In genomic region chr15:54609152-54609551, GRCh38 we compare ENCODE assay signal across 33 cellular contexts.
DNase-seq lines count a peak whose midpoint lies in the region; TF ChIP-seq lines count a peak whose summit lies in the region.
"Had no signal": no experiment of that assay in that cellular context is flagged by ENCODE, and none has a peak within 500 bp of the region (broad histone marks: within the 10 kb centered on the region; RNA-seq: fewer than 3 reads in every experiment).

No MANE protein-coding gene starts in this region.

- H3K9me3 Mint-ChIP-seq in type B pancreatic cell: no peaks in the 10 kb centered on the region
- H3K9me3 Mint-ChIP-seq: CD4-positive, alpha-beta memory T cell; CD4-positive, alpha-beta T cell; CD8-positive, alpha-beta T cell had no signal

- no peaks in the 10 kb centered on the region for H3K9me2 ChIP-seq in neural cell (ENCODE audit: insufficient read depth, low read length)

- H3K27me3 ChIP-seq in neural cell (ENCODE audit: insufficient read depth, low read depth, low read length): no peaks in the 10 kb centered on the region
- H3K27me3 ChIP-seq: BE2C; BLaER1; BLaER1 treated with 17β-estradiol and CSF1 and Interleukin-3, amounts not matched to agents 10 nM and 100 nM had no signal

- H3K79me2 ChIP-seq in neural cell (replicated peaks; ENCODE audit: insufficient read depth, low read length): no peaks in the 10 kb centered on the region

- TF ChIP-seq EP300 in neural cell (conservative IDR thresholded peaks at IDR 0.05; ENCODE audit: poor library complexity, severe bottlenecking): peak; percentile 99

- peaks cover 8% of the 10 kb centered on the region for H3F3A ChIP-seq in neural cell (ENCODE audit: insufficient read depth, low read length, poor library complexity, severe bottlenecking)

- H3K27ac Mint-ChIP-seq in type B pancreatic cell: no peak overlapping the region
- H3K27ac Mint-ChIP-seq: B cell; CD14-positive monocyte; CD4-positive, alpha-beta memory T cell; CD4-positive, alpha-beta T cell; CD8-positive, alpha-beta memory T cell; CD8-positive, alpha-beta T cell had no signal

- TF ChIP-seq CTCF in neural cell (IDR thresholded peaks at IDR 0.05; ENCODE audit: poor library complexity, severe bottlenecking) (no peak), type B pancreatic cell (conservative IDR thresholded peaks at IDR 0.05) (no peak)

- H3K27ac ChIP-seq in neural cell (ENCODE audit: low read length) (peak overlapping the region; percentile 70), substantia nigra (ENCODE audit: low read depth, low read length, poor library complexity, severe bottlenecking) (no peak overlapping the region)
- H3K27ac ChIP-seq: 22Rv1; A549; BLaER1; BLaER1 treated with 17β-estradiol and CSF1 and Interleukin-3, amounts not matched to agents 10 nM and 100 nM; C4-2B had no signal

- TF ChIP-seq RAD21 in neural cell (conservative IDR thresholded peaks at IDR 0.05): peak; percentile 28

- H3K36me3 Mint-ChIP-seq in type B pancreatic cell: no peaks in the 10 kb centered on the region
- H3K36me3 Mint-ChIP-seq: CD14-positive monocyte; CD4-positive, alpha-beta memory T cell; CD4-positive, CD25-positive, alpha-beta regulatory T cell; CD8-positive, alpha-beta memory T cell; CD8-positive, alpha-beta T cell had no signal

- no peaks in the 10 kb centered on the region for H3K36me3 ChIP-seq in neural cell (ENCODE audit: insufficient read depth, low read length)
- H3K36me3 ChIP-seq: BE2C; BLaER1; BLaER1 treated with 17β-estradiol and CSF1 and Interleukin-3, amounts not matched to agents 10 nM and 100 nM had no signal

- H4K20me1 ChIP-seq in neural cell (ENCODE audit: insufficient read depth): no peaks in the 10 kb centered on the region
- H4K20me1 ChIP-seq: BLaER1; BLaER1 treated with 17β-estradiol and CSF1 and Interleukin-3, amounts not matched to agents 10 nM and 100 nM had no signal

- peak overlapping the region; percentile 37 for H3K4me2 ChIP-seq in neural cell (ENCODE audit: low read length)
- H3K4me2 ChIP-seq: A549; BLaER1; BLaER1 treated with 17β-estradiol and CSF1 and Interleukin-3, amounts not matched to agents 10 nM and 100 nM had no signal

- no peaks in the 10 kb centered on the region for H3K27me3 Mint-ChIP-seq in type B pancreatic cell
- H3K27me3 Mint-ChIP-seq: B cell; CD4-positive, alpha-beta T cell; CD4-positive, CD25-positive, alpha-beta regulatory T cell; CD8-positive, alpha-beta memory T cell had no signal

- DNase-seq in NOMO-1 treated with DMSO at 0.1 percent for 48 hours (lab: John Stamatoyannopoulos, UW; ENCODE audit: unreplicated experiment) (peak; percentile 1), NOMO-1 treated with dmso at 0.1 percent for 144 hours (lab: John Stamatoyannopoulos, UW; ENCODE audit: unreplicated experiment) (no peak), type B pancreatic cell (ENCODE audit: extremely low spot score, unreplicated experiment) (no peak), substantia nigra (lab: John Stamatoyannopoulos, UW) (no peak), NCI-H1417 treated with DMSO at 0.1 percent for 48 hours (lab: John Stamatoyannopoulos, UW) (no peak)
- DNase-seq: 8988T; ACHN; AML-193; BE2C; C1 segment of cervical spinal cord; Caco-2; Calu3; CD4-positive, alpha-beta memory T cell; CD4-positive, alpha-beta T cell; CD4-positive, CD25-positive, alpha-beta regulatory T cell; CD8-positive, alpha-beta memory T cell; CD8-positive, alpha-beta T cell; COR-L47; DMS 273 treated with DMSO at 0.1 percent for 48 hours; DMS153; DMS53; DMS79; DMS79 treated with DMSO at 0.1 percent for 48 hours; DND-41; EL had no signal

- no peak overlapping the region for H2AFZ ChIP-seq in neural cell (ENCODE audit: low read depth, low read length)

- H3K4me3 ChIP-seq in neural cell (ENCODE audit: low read length): peak overlapping the region; percentile 4
- H3K4me3 ChIP-seq: A549; BLaER1; BLaER1 treated with 17β-estradiol and CSF1 and Interleukin-3, amounts not matched to agents 10 nM and 100 nM had no signal

- peak overlapping the region; percentile 7 for H3K4me3 Mint-ChIP-seq in type B pancreatic cell
- H3K4me3 Mint-ChIP-seq: B cell; CD14-positive monocyte; CD4-positive, alpha-beta memory T cell; CD4-positive, alpha-beta T cell; CD4-positive, CD25-positive, alpha-beta regulatory T cell; CD8-positive, alpha-beta memory T cell; CD8-positive, alpha-beta T cell had no signal

- no peaks in the 10 kb centered on the region for H3K9me3 ChIP-seq in neural cell (ENCODE audit: low read length)
- H3K9me3 ChIP-seq: A549, BE2C, BLaER1, Caco-2 had no signal

- peaks cover 14% of the 10 kb centered on the region for H3K4me1 Mint-ChIP-seq in type B pancreatic cell (ENCODE audit: unreplicated experiment)
- H3K4me1 Mint-ChIP-seq: B cell; CD14-positive monocyte; CD4-positive, alpha-beta memory T cell; CD4-positive, CD25-positive, alpha-beta regulatory T cell; CD8-positive, alpha-beta memory T cell had no signal

- no peak overlapping the region for H3K9ac ChIP-seq in neural cell (ENCODE audit: low read length)
- H3K9ac ChIP-seq: BLaER1; BLaER1 treated with 17β-estradiol and CSF1 and Interleukin-3, amounts not matched to agents 10 nM and 100 nM had no signal

TF ChIP-seq in neural cell, 6 proteins besides CTCF, POLR2A, EP300 and RAD21:
- TF ChIP-seq TAF1 (IDR thresholded peaks at IDR 0.05; ENCODE audit: low read depth): no peak
- TF ChIP-seq POLR2AphosphoS5 (IDR thresholded peaks at IDR 0.05): peak; percentile 95
- peak; percentile 22 for TF ChIP-seq SMC3 (conservative IDR thresholded peaks at IDR 0.05; ENCODE audit: poor library complexity)
- no peak for TF ChIP-seq EZH2 (IDR thresholded peaks at IDR 0.05; ENCODE audit: borderline replicate concordance, insufficient read depth, low read length, poor library complexity, severe bottlenecking)
- TF ChIP-seq REST (IDR thresholded peaks at IDR 0.05; ENCODE audit: borderline replicate concordance): peak; percentile 63
- TF ChIP-seq MXI1 (conservative IDR thresholded peaks at IDR 0.05; ENCODE audit: poor library complexity, severe bottlenecking): no peak
